ENCODE assay signal across 18 cellular contexts in the genomic region with DNA sequence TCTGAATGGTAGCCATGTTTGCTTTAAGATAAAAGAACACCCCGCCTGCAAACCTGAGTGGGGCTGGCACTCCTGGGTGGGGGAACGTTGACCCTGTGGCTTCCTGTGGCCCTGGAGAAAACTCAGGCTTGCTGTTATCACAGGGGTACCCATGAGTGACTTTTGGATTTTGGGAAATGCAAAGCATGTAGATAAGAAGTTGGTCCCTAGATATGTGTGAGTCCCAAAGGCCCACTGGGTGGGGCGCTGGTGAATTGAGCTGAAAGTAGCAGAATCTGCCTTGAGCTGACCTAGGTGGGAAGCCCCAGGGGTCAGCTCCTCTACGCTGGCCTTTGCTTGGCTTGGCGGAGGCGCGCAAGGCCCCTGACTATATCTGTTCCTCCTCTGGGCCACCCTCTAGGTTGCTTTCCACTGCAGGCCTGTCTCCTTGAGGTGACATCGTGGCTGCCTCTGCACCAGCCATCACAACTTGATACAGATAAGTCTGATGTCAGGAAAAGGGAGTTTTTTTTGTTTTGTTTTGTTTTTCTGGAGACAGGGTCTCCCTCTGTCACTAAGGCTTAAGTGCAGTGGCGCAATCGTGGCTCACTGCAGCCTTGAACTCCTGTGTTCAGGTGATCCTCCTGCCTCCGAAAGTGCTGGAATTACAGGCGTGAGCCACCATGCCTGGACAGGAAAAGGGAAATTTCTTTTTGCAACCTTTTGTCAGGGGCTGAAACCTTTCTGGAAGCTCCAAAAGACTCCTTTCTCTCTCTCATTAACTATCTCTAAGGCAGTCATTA.
DNase-seq lines count a peak whose midpoint lies in the region; ATAC-seq, FAIRE-seq and TF ChIP-seq lines count a peak whose summit lies in the region.
"Had no signal": no experiment of that assay in that cellular context is flagged by ENCODE, and none has a peak within 500 bp of the region (broad histone marks: within the 10 kb centered on the region; RNA-seq: fewer than 3 reads in every experiment).

No MANE protein-coding gene starts in this region.

- peak overlapping the region in 7 of 11 experiments; percentile 80 to 94 (median 87); a peak in 9 of 22 replicates for H3K4me2 ChIP-seq in BLaER1 treated with 17β-estradiol and CSF1 and Interleukin-3, amounts not matched to agents 10 nM and 100 nM
- H3K4me2 ChIP-seq: KMS-11 had no signal

- peaks cover 7% of the 10 kb centered on the region for H3K36me3 Mint-ChIP-seq in brain

- peaks cover 76 to 98% (median 94%) of the 10 kb centered on the region in 11 experiments for H4K20me1 ChIP-seq in BLaER1 treated with 17β-estradiol and CSF1 and Interleukin-3, amounts not matched to agents 10 nM and 100 nM

- no peak for TF ChIP-seq POLR2A in prostate gland (IDR thresholded peaks at IDR 0.05)

- peak overlapping the region; percentile 9 to 93 (median 38) for H3K27ac Mint-ChIP-seq in brain
- H3K27ac Mint-ChIP-seq: activated CD8-positive, alpha-beta memory T cell treated with anti-CD3 and anti-CD28 coated beads, Interleukin-2, amount 10 ng/mL, durations not matched to agents 7 days and 5 days had no signal

- H3K9me3 ChIP-seq in BLaER1 treated with 17β-estradiol and CSF1 and Interleukin-3, amounts not matched to agents 10 nM and 100 nM (replicated peaks in 1 of 11), result no peaks in the 10 kb centered on the region
- no peaks in the 10 kb centered on the region for H3K9me3 ChIP-seq in prostate gland
- H3K9me3 ChIP-seq: mucosa of descending colon, testis had no signal

- ATAC-seq in HG03196 (IDR thresholded peaks at IDR 0.05; ENCODE audit: unreplicated experiment), result no peak
- no peak for ATAC-seq in HG03097 (IDR thresholded peaks at IDR 0.05; ENCODE audit: low FRiP score, unreplicated experiment)
- ATAC-seq: activated CD8-positive, alpha-beta memory T cell treated with anti-CD3 and anti-CD28 coated beads, Interleukin-2, amount 10 ng/mL, durations not matched to agents 7 days and 5 days; mucosa of descending colon; Panc1 had no signal

- H3K36me3 ChIP-seq in BLaER1 treated with 17β-estradiol and CSF1 and Interleukin-3, amounts not matched to agents 10 nM and 100 nM, result peaks cover 0 to 50% (median 0%) of the 10 kb centered on the region in 11 experiments; a peak in 7 of 22 replicates
- H3K36me3 ChIP-seq in prostate gland, result no peaks in the 10 kb centered on the region

- no peak overlapping the region for H3K9ac ChIP-seq in BLaER1 treated with 17β-estradiol and CSF1 and Interleukin-3, amounts not matched to agents 10 nM and 100 nM
- H3K9ac ChIP-seq: KMS-11 had no signal

- H3K9me3 Mint-ChIP-seq in brain, result peaks cover 0 to 6% (median 0%) of the 10 kb centered on the region in 5 experiments

- no peak overlapping the region for H3K27ac ChIP-seq in BLaER1 treated with 17β-estradiol and CSF1 and Interleukin-3, amounts not matched to agents 10 nM and 100 nM
- H3K27ac ChIP-seq in prostate gland, result peak overlapping the region; percentile 38 to 57
- H3K27ac ChIP-seq: KMS-11 had no signal

- no peak for TF ChIP-seq CTCF in brain (conservative IDR thresholded peaks at IDR 0.05)
- no peak for TF ChIP-seq CTCF in prostate gland (IDR thresholded peaks at IDR 0.05)

- intact Hi-C loops in prostate gland (cut with DNase I), result loop anchor here (10.0 kb wide), 1 partner anchor 122 kb away; no protein-coding TSS in a partner anchor

- peaks cover 12 to 25% (median 20%) of the 10 kb centered on the region in 10 experiments for H3K4me1 ChIP-seq in BLaER1 treated with 17β-estradiol and CSF1 and Interleukin-3, amounts not matched to agents 10 nM and 100 nM
- peaks cover 17% of the 10 kb centered on the region for H3K4me1 ChIP-seq in prostate gland (replicated peaks)

- H3K4me1 Mint-ChIP-seq in brain, result peaks cover 31% of the 10 kb centered on the region

- 90% methylated on average over 12 of the region's 12 CpGs for WGBS in prostate gland

- DNase-seq in GM19239 (ENCODE audit: insufficient read length, low spot score) (no peak), prostate gland (ENCODE audit: low spot score) (no peak), NCI-H1048 (lab: John Stamatoyannopoulos, UW) (no peak), occipital lobe (lab: John Stamatoyannopoulos, UW) (no peak)
- DNase-seq: activated gamma-delta T cell treated with Interleukin-2 at 50 U/mL for 16 hours; GOT3; mucosa of descending colon; NCI-H1092 treated with DMSO at 0.1 percent for 48 hours; NCI-H2107; stimulated activated CD4-positive, alpha-beta T cell treated with anti-CD3 and anti-CD28 coated beads, Interleukin-4, amount 100 ng/mL, for 1 hour had no signal

- FAIRE-seq in GM19239 (lab: Jason Lieb, UNC), result peak; percentile 11

- H3K27me3 ChIP-seq in BLaER1 treated with 17β-estradiol and CSF1 and Interleukin-3, amounts not matched to agents 10 nM and 100 nM, result no peaks in the 10 kb centered on the region
- H3K27me3 ChIP-seq in prostate gland (replicated peaks; ENCODE audit: insufficient read depth), result no peaks in the 10 kb centered on the region
- H3K27me3 ChIP-seq: testis had no signal

- H3K4me3 ChIP-seq in BLaER1 treated with 17β-estradiol and CSF1 and Interleukin-3, amounts not matched to agents 10 nM and 100 nM, result no peak overlapping the region
- no peak overlapping the region for H3K4me3 ChIP-seq in prostate gland
- H3K4me3 ChIP-seq: mucosa of descending colon, testis had no signal

- no peak overlapping the region for H3K4me3 Mint-ChIP-seq in brain
- H3K4me3 Mint-ChIP-seq: activated CD8-positive, alpha-beta memory T cell treated with anti-CD3 and anti-CD28 coated beads, Interleukin-2, amount 10 ng/mL, durations not matched to agents 7 days and 5 days had no signal

- H3K27me3 Mint-ChIP-seq in brain, result no peaks in the 10 kb centered on the region
- H3K27me3 Mint-ChIP-seq: activated CD8-positive, alpha-beta memory T cell treated with anti-CD3 and anti-CD28 coated beads, Interleukin-2, amount 10 ng/mL, durations not matched to agents 7 days and 5 days had no signal

Comparison
In these comparisons a context has a peak if more than half of its experiments do, and no peak if none do; other contexts are left out.
1. H3K27ac ChIP-seq: peak in prostate gland (2 of 2); none in BLaER1 treated with 17β-estradiol and CSF1 and Interleukin-3, amounts not matched to agents 10 nM and 100 nM (0 of 11).